Comparison of ENCODE assay signal across 1 cellular context in the genomic region with DNA sequence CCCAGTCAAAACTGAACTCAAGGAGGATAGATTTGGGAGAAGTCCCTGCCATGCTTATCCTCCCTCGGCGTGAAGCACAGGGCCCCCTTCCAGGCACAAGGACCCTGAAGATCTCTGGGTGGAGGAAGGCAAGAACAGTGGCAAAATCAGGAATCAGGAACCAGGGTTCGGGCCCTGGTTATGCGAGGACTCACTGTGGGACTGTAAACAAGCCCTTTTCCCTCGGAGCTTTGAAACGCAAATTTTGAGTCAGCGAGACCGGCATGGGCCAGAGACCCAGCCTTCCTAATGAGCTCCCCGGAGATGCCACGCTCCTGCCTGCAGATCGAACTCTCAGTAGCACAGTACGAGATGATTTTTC.
TF ChIP-seq lines count a peak whose summit lies in the region.

No MANE protein-coding gene starts in this region.

TF ChIP-seq in H1, 55 proteins besides CTCF, POLR2A, EP300 and RAD21:
- TF ChIP-seq SRF (IDR thresholded peaks at IDR 0.05; ENCODE audit: low read depth, low read length), result no peak
- TF ChIP-seq, protein P1, sequence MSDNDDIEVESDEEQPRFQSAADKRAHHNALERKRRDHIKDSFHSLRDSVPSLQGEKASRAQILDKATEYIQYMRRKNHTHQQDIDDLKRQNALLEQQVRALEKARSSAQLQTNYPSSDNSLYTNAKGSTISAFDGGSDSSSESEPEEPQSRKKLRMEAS (IDR thresholded peaks at IDR 0.05), result no peak
- no peak for TF ChIP-seq CBX5 (IDR thresholded peaks at IDR 0.05; ENCODE audit: low read depth, low read length)
- TF ChIP-seq YY1 (IDR thresholded peaks at IDR 0.05; ENCODE audit: low read depth, low read length), result no peak
- TF ChIP-seq ASH2L (IDR thresholded peaks at IDR 0.05; ENCODE audit: low read length), result no peak
- peak; percentile 14; the same call in 1 of the 2 replicates for TF ChIP-seq RBBP5 (IDR thresholded peaks at IDR 0.05; ENCODE audit: borderline replicate concordance, low read depth, low read length)
- no peak for TF ChIP-seq SP2 (IDR thresholded peaks at IDR 0.05; ENCODE audit: low read length)
- TF ChIP-seq PHF8 (conservative IDR thresholded peaks at IDR 0.05; ENCODE audit: low read depth, low read length), result no peak
- no peak for TF ChIP-seq ZNF274 (IDR thresholded peaks at IDR 0.05; ENCODE audit: borderline replicate concordance, extremely low read depth, low read length)
- no peak for TF ChIP-seq RNF2 (IDR thresholded peaks at IDR 0.05; ENCODE audit: borderline replicate concordance, low read depth, low read length, missing control alignments, poor library complexity, severe bottlenecking)
- no peak for TF ChIP-seq NANOG (IDR thresholded peaks at IDR 0.05; ENCODE audit: insufficient read depth, low read depth, low read length, poor library complexity, severe bottlenecking)
- TF ChIP-seq USF2 (IDR thresholded peaks at IDR 0.05; ENCODE audit: low read length), result no peak
- no peak for TF ChIP-seq SIRT6 (IDR thresholded peaks at IDR 0.05; ENCODE audit: low read length)
- TF ChIP-seq TAF1 (IDR thresholded peaks at IDR 0.05; ENCODE audit: low read depth, low read length), result no peak
- no peak for TF ChIP-seq EZH2 (IDR thresholded peaks at IDR 0.05; ENCODE audit: low read depth, low read length, severe bottlenecking)
- TF ChIP-seq SP1 (IDR thresholded peaks at IDR 0.05; ENCODE audit: low read depth, low read length), result peak; percentile 77
- TF ChIP-seq CTBP2 (IDR thresholded peaks at IDR 0.05; ENCODE audit: borderline replicate concordance, insufficient read depth, insufficient read length, low read length), result no peak
- TF ChIP-seq KDM1A (IDR thresholded peaks at IDR 0.05; ENCODE audit: borderline replicate concordance, low read length), result no peak
- no peak for TF ChIP-seq JUND (IDR thresholded peaks at IDR 0.05; ENCODE audit: low read length)
- TF ChIP-seq BCL11A (IDR thresholded peaks at IDR 0.05; ENCODE audit: low read depth in 2 of 2, low read length in 2 of 2), result no peak
- no peak for TF ChIP-seq SUZ12 (IDR thresholded peaks at IDR 0.05; ENCODE audit: low read length)
- TF ChIP-seq CREB1 (IDR thresholded peaks at IDR 0.05), result 0 out of 2 replicates have a peak, but pooled peaks have one; percentile 2
- no peak for TF ChIP-seq GABPA (IDR thresholded peaks at IDR 0.05; ENCODE audit: borderline replicate concordance, insufficient read depth, low read length)
TF ChIP-seq in H1: peak in this region for 3.
